Comparison of ENCODE assay signal across 2 cellular contexts in genomic region chr6:165574770-165575549, GRCh38.
TF ChIP-seq lines count a peak whose summit lies in the region.

No MANE protein-coding gene starts in this region.

TF ChIP-seq in IMR-90, 13 proteins besides CTCF, POLR2A, EP300 and RAD21:
- no peak for TF ChIP-seq SMC3 (IDR thresholded peaks at IDR 0.05; ENCODE audit: low read depth, low read length)
- TF ChIP-seq FOS (IDR thresholded peaks at IDR 0.05; ENCODE audit: low read depth, low read length) = no peak
- no peak for TF ChIP-seq MAFK (IDR thresholded peaks at IDR 0.05; ENCODE audit: low read depth, low read length)
TF ChIP-seq in IMR-90: peak in this region for 0.

TF ChIP-seq in H1, 55 proteins besides CTCF, POLR2A, EP300 and RAD21:
- TF ChIP-seq USF2 (IDR thresholded peaks at IDR 0.05; ENCODE audit: low read length) (peak; percentile 57; the same call in 1 of the 2 replicates), NANOG (IDR thresholded peaks at IDR 0.05; ENCODE audit: insufficient read depth, low read depth, low read length, poor library complexity, severe bottlenecking) (no peak)
